Comparison of ENCODE assay signal across 12 cellular contexts in the genomic region with DNA sequence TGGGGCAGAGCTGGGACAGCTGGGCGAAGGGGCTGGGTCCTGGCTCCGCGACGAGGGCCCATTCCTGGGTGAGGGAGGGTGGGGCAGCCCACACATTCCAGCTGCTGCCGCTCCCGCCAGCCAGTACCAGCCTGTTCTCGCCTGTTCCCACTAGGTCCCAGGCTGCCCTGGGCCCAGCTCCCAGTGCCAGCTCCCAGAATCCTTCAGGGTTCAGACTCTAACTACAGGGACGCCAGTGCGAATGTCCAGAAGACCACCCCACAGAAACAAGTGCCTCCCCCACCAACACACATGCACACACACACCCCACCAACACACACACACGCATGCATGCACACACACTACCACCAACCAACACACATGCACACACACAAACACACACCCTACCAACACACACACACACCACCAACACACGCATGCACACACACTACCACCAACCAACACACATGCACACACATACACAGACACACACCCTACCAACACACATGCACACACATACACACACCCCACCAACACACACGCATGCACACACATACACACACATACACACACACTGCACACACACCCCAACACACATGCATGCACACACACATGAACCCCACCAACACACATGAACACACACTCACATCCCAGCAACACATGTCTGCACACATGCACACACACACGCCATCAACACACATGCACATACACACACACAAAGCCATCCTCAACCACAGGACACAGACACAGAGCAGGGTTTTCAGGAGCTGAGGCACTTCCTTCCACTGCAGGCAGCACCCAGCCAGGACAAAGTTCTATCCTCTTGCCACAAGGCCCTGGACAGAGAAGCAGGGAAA. TPM values are rescaled to one million over a fixed set of nuclear protein-coding genes. Genes with fewer than 3 reads are reported as not detected.
DNase-seq lines count a peak whose midpoint lies in the region; ATAC-seq and TF ChIP-seq lines count a peak whose summit lies in the region.
"Had no signal": no experiment of that assay in that cellular context is flagged by ENCODE, and none has a peak within 500 bp of the region (broad histone marks: within the 10 kb centered on the region; RNA-seq: fewer than 3 reads in every experiment).

No MANE protein-coding gene starts in this region.

- no peaks in the 10 kb centered on the region for H3K9me2 ChIP-seq in PC-9 (ENCODE audit: insufficient read depth)

- H3K4me1 Mint-ChIP-seq in endothelial cell (ENCODE audit: unreplicated experiment), result peaks cover 10% of the 10 kb centered on the region
- H3K4me1 Mint-ChIP-seq in neural progenitor cell, result peaks cover 11% of the 10 kb centered on the region

- H3F3A ChIP-seq in PC-9 (ENCODE audit: insufficient read depth, low read depth) (peaks cover 47% of the 10 kb centered on the region), neural progenitor cell (ENCODE audit: low read depth) (peaks cover 8% of the 10 kb centered on the region)

- in situ Hi-C loops in transverse colon (cut with MboI; ENCODE audit: low pct_ligation_motif_present in 1 of 4, low pct_unique_long_range_greater_than_20kb in 1 of 4, low sequenced_read_pairs in 3 of 4), result loop anchor here (25.0 kb wide), 2 partner anchors 840 to 1040 kb away; partner anchors contain the start of gene KRT10 (in 2 of the 4)

- DNase-seq in PC-9 (peak; percentile 41 to 84), endothelial cell (ENCODE audit: low spot score) (no peak), neural progenitor cell (ENCODE audit: low spot score) (no peak), transverse colon (peak; percentile 90), NCI-H69 (lab: John Stamatoyannopoulos, UW) (no peak)
- DNase-seq: brain microvascular endothelial cell; NCI-H774; stimulated activated CD4-positive, alpha-beta T cell treated with anti-CD3 and anti-CD28 coated beads, Interleukin-2, amount 100 ng/mL, for 24 hours; T-helper 17 cell had no signal

- H3K4me2 ChIP-seq in PC-9 (peak overlapping the region; percentile 66), neural progenitor cell (no peak overlapping the region)

- H4K20me1 ChIP-seq in PC-9 (ENCODE audit: insufficient read depth) (no peaks in the 10 kb centered on the region), neural progenitor cell (ENCODE audit: low read depth) (no peaks in the 10 kb centered on the region)

- H2AFZ ChIP-seq in PC-9 (no peak overlapping the region), neural progenitor cell (replicated peaks) (no peak overlapping the region)

- H3K9ac ChIP-seq in neural progenitor cell, result no peak overlapping the region

- H3K4me1 ChIP-seq in PC-9 (replicated peaks; ENCODE audit: insufficient read depth) (peaks cover 73% of the 10 kb centered on the region), neural progenitor cell (peaks cover 13% of the 10 kb centered on the region), transverse colon (peaks cover 46 to 78% (median 73%) of the 10 kb centered on the region in 4 donors)

- H3K79me2 ChIP-seq in PC-9 (ENCODE audit: low read depth), result peaks cover 14% of the 10 kb centered on the region; the same call in 1 of the 2 replicates
- no peaks in the 10 kb centered on the region for H3K79me2 ChIP-seq in neural progenitor cell (ENCODE audit: low read depth)

- 51 to 100% methylated on average over 3 to 13 of the region's 13 CpGs for WGBS in transverse colon (ENCODE audit: low coverage in 1 of 2), 2 donors

- H3K27me3 ChIP-seq in PC-9 (ENCODE audit: insufficient read depth, low read depth) (no peaks in the 10 kb centered on the region), neural progenitor cell (no peaks in the 10 kb centered on the region), transverse colon (no peaks in the 10 kb centered on the region)
- H3K27me3 ChIP-seq: brain microvascular endothelial cell had no signal

- no TSS peak for BruUV-seq in PC-9 (replicated peaks; lab: Mats Ljungman, UMichigan)

- H3K36me3 ChIP-seq in PC-9 (ENCODE audit: low read depth), result no peaks in the 10 kb centered on the region
- H3K36me3 ChIP-seq in neural progenitor cell, result no peaks in the 10 kb centered on the region
- no peaks in the 10 kb centered on the region for H3K36me3 ChIP-seq in transverse colon
- H3K36me3 ChIP-seq: brain microvascular endothelial cell had no signal

- peak overlapping the region; percentile 44 for H3K27ac Mint-ChIP-seq in endothelial cell (ENCODE audit: unreplicated experiment)
- H3K27ac Mint-ChIP-seq in neural progenitor cell, result peak overlapping the region; percentile 27
- H3K27ac Mint-ChIP-seq: T-helper 17 cell had no signal

- H3K9me3 ChIP-seq in PC-9 (ENCODE audit: insufficient read depth, low read depth) (no peaks in the 10 kb centered on the region), neural progenitor cell (ENCODE audit: low read depth) (no peaks in the 10 kb centered on the region), transverse colon (no peaks in the 10 kb centered on the region)

- H3K27me3 Mint-ChIP-seq in endothelial cell (ENCODE audit: unreplicated experiment) (peaks cover 2% of the 10 kb centered on the region), neural progenitor cell (ENCODE audit: insufficient read depth, low read depth) (peaks cover 9% of the 10 kb centered on the region)

- H3K36me3 Mint-ChIP-seq in endothelial cell (ENCODE audit: low read depth, unreplicated experiment), result no peaks in the 10 kb centered on the region
- no peaks in the 10 kb centered on the region for H3K36me3 Mint-ChIP-seq in neural progenitor cell

- no peak for ATAC-seq in HG03442 (IDR thresholded peaks at IDR 0.05; ENCODE audit: unreplicated experiment)
- ATAC-seq in HG03521 (IDR thresholded peaks at IDR 0.05; ENCODE audit: unreplicated experiment), result no peak
- ATAC-seq: T-helper 17 cell had no signal

- CTCF ChIA-PET in PC-9 (lab: Charles Lee), result interaction anchor here (1.0 to 3.7 kb wide), 3 partner anchors 11 to 103 kb away, joined by 3 to 39 read pairs (median 12); no protein-coding TSS in a partner anchor

- TF ChIP-seq POLR2A in transverse colon (IDR thresholded peaks at IDR 0.05), result no peak

- POLR2A ChIA-PET in PC-9 (lab: Charles Lee; ENCODE audit: unreplicated experiment), result interaction anchor here (0.5 to 1.0 kb wide), 4 partner anchors 43 to 593 kb away, joined by 3 to 16 read pairs (median 6); no protein-coding TSS in a partner anchor

- H3K9me3 Mint-ChIP-seq in endothelial cell (ENCODE audit: unreplicated experiment), result no peaks in the 10 kb centered on the region
- H3K9me3 Mint-ChIP-seq in neural progenitor cell, result no peaks in the 10 kb centered on the region

- H3K4me3 Mint-ChIP-seq in endothelial cell (ENCODE audit: unreplicated experiment) (peak overlapping the region; percentile 39), neural progenitor cell (peak overlapping the region; percentile 14)
- H3K4me3 Mint-ChIP-seq: T-helper 17 cell had no signal

- TF ChIP-seq CTCF in PC-9 (conservative IDR thresholded peaks at IDR 0.05) (no peak), endothelial cell (IDR thresholded peaks at IDR 0.05; ENCODE audit: unreplicated experiment) (no peak), neural progenitor cell (IDR thresholded peaks at IDR 0.05) (no peak), transverse colon (IDR thresholded peaks at IDR 0.05) (no peak)

- peak; percentile 94 for TF ChIP-seq EP300 in transverse colon (IDR thresholded peaks at IDR 0.05; ENCODE audit: low read depth)

- no peak overlapping the region; the same call in 1 of the 2 replicates for H3K4me3 ChIP-seq in PC-9
- no peak overlapping the region for H3K4me3 ChIP-seq in neural progenitor cell
- no peak overlapping the region for H3K4me3 ChIP-seq in transverse colon

- peak overlapping the region; percentile 98 for H3K27ac ChIP-seq in PC-9
- no peak overlapping the region for H3K27ac ChIP-seq in neural progenitor cell
- H3K27ac ChIP-seq in transverse colon, result peak overlapping the region; percentile 92 to 95 (median 92)
- H3K27ac ChIP-seq: brain microvascular endothelial cell had no signal

- intact Hi-C loops in PC-9 (cut with micrococcal nuclease; ENCODE audit: unreplicated experiment), result loop anchor here (5.0 kb wide), 2 partner anchors 800 to 1135 kb away; no protein-coding TSS in a partner anchor
- intact Hi-C loops in transverse colon (cut with DNase I; ENCODE audit: low total_unique reads), result no loop called here

RNA-seq across cellular contexts. Expression of gene KRT17, which starts 27.5 kb away (rescaled TPM):
- total RNA-seq in PC-9 (2021), result 29.0 and 80.8 TPM in 2 replicates
- total RNA-seq in endothelial cell (ENCODE audit: unreplicated experiment), result not detected
- not detected in 2 replicates for total RNA-seq in neural progenitor cell (ENCODE audit: low replicate concordance)
- total RNA-seq in transverse colon, result 10 to 100 TPM in 1 of 4 donors, not detected in 3; 37.6 TPM
- total RNA-seq: liver, T-helper 17 cell had no signal

RNA-seq across cellular contexts. Expression of gene EIF1, which starts 36.8 kb away (rescaled TPM):
- total RNA-seq in PC-9 (2021), result 775 and 874 TPM in 2 replicates
- total RNA-seq in endothelial cell (ENCODE audit: unreplicated experiment), result 569 TPM
- 60.7 and 91.4 TPM in 2 replicates for total RNA-seq in neural progenitor cell (ENCODE audit: low replicate concordance)
- 100 to 1,000 TPM in 3 of 4 donors, 10 to 100 TPM in 1; 93.3 to 520 (median 241) TPM for total RNA-seq in transverse colon

RNA-seq across cellular contexts. Expression of gene KRT16, which starts 39.3 kb away (rescaled TPM):
- total RNA-seq in PC-9 (2021) (41.7 and 53.5 TPM in 2 replicates), endothelial cell (ENCODE audit: unreplicated experiment) (not detected), neural progenitor cell (ENCODE audit: low replicate concordance) (not detected in 2 replicates), transverse colon (under 1 TPM in 1 of 4 donors, not detected in 3; 0.79 TPM)
- total RNA-seq: liver, T-helper 17 cell had no signal

Comparison
In these comparisons a context has a peak if more than half of its experiments do, and no peak if none do; other contexts are left out.
1. DNase-seq: peak in PC-9 (2 of 2) and transverse colon (single experiment); none in endothelial cell (single experiment), neural progenitor cell (single experiment) and NCI-H69 (single experiment).
2. RNA of gene KRT16, which starts 39.3 kb away (total RNA-seq): 41.7 to 53.5 TPM in PC-9; not detected in endothelial cell (single experiment), not detected in neural progenitor cell and 0.79 TPM in transverse colon; every median in the first group is over 10 times any median in the second.